Comparison of ENCODE assay signal across 8 cellular contexts in the genomic region with DNA sequence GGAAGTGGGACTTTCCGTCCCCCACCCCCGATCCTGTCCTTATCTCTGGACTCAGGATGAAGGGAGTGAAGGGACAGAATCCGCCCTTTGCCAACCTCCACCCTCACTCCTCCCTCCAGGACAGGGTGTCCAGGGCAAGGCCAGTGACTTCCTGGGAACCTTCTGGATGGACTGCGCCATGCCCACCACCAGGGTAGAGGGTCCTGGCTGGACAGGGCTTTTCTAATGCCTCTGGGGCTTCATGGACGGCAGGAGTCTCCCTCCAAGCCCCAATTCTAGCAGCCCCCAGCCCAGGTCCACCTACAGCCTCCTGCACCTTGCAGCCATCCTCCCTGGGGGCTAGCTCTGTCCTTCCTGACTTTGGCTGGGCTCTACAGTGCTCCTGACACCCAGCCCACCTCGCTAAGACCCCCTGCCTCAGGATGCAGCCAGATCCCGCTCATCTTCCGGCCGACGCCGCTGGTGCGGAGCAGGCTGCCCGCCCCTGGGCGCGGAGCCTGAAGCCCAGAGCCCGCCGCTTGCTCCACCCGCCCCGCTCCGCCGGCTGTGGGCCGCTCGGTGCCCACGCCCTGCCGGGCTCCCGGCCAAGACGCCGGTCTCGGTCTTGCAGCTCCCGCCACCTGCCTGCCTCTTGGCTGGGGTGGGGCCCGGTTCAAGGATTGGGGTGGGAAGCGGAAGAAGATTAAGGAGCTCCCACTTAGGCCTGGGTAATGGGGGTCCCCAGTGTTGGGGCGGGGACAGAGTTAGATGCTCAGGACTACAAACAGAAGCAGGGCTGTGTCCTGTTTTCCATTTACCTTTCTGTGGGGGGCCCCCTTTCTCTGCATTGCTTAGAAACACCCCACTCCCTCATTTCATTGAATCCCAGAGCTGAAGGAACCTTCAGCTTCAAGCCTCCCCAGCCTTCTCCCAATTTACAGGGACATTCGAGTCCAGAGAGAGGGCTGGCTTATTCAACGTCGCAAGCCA.
DNase-seq lines count a peak whose midpoint lies in the region; ATAC-seq and TF ChIP-seq lines count a peak whose summit lies in the region.

No MANE protein-coding gene starts in this region.

- H3K9me3 ChIP-seq in adipocyte (ENCODE audit: control insufficient read depth, low read length): no peaks in the 10 kb centered on the region

- H3K27me3 ChIP-seq in adipocyte (replicated peaks; ENCODE audit: control insufficient read depth, insufficient read depth, low read length) (peaks cover 6% of the 10 kb centered on the region), kidney epithelial cell (ENCODE audit: control insufficient read depth, insufficient read depth, low read length) (no peaks in the 10 kb centered on the region)

- no peaks in the 10 kb centered on the region for H3K4me1 ChIP-seq in adipocyte (ENCODE audit: control insufficient read depth, insufficient read depth, low read length)

- no peak overlapping the region for H3K9ac ChIP-seq in adipocyte (ENCODE audit: low read length)

- TF ChIP-seq CTCF in kidney epithelial cell (IDR thresholded peaks at IDR 0.05; ENCODE audit: insufficient read depth, low read length, poor library complexity, severe bottlenecking): no peak

- H3K4me3 ChIP-seq in adipocyte (ENCODE audit: low read length) (no peak overlapping the region), kidney epithelial cell (ENCODE audit: low read depth, low read length) (no peak overlapping the region)

- no peak for ATAC-seq in GM21367 (IDR thresholded peaks at IDR 0.05; ENCODE audit: unreplicated experiment)

- H3K36me3 ChIP-seq in adipocyte (ENCODE audit: control insufficient read depth, insufficient read depth, low read length, severe bottlenecking) (no peaks in the 10 kb centered on the region), kidney epithelial cell (ENCODE audit: control insufficient read depth, insufficient read depth, low read length) (no peaks in the 10 kb centered on the region)

- peak; percentile 65 for DNase-seq in COR-L47 (lab: John Stamatoyannopoulos, UW)
- DNase-seq in NCI-H1092 (lab: John Stamatoyannopoulos, UW): peak; percentile 64
- DNase-seq in adipocyte (ENCODE audit: low read depth): peak; percentile 70
- peak; percentile 32 for DNase-seq in kidney epithelial cell (ENCODE audit: low read depth)
- DNase-seq in ureter (ENCODE audit: low spot score): peak; percentile 73
- DNase-seq in SW480 (ENCODE audit: low spot score): no peak
- DNase-seq in effector CD8-positive, alpha-beta T cell (lab: John Stamatoyannopoulos, UW): no peak

Comparison
In these comparisons a context has a peak if more than half of its experiments do, and no peak if none do; other contexts are left out.
1. DNase-seq: peak in COR-L47 (single experiment), NCI-H1092 (single experiment), adipocyte (single experiment), kidney epithelial cell (single experiment) and ureter (single experiment); none in SW480 (single experiment) and effector CD8-positive, alpha-beta T cell (single experiment).